1 cellular context compared by ENCODE assay signal in the genomic region with DNA sequence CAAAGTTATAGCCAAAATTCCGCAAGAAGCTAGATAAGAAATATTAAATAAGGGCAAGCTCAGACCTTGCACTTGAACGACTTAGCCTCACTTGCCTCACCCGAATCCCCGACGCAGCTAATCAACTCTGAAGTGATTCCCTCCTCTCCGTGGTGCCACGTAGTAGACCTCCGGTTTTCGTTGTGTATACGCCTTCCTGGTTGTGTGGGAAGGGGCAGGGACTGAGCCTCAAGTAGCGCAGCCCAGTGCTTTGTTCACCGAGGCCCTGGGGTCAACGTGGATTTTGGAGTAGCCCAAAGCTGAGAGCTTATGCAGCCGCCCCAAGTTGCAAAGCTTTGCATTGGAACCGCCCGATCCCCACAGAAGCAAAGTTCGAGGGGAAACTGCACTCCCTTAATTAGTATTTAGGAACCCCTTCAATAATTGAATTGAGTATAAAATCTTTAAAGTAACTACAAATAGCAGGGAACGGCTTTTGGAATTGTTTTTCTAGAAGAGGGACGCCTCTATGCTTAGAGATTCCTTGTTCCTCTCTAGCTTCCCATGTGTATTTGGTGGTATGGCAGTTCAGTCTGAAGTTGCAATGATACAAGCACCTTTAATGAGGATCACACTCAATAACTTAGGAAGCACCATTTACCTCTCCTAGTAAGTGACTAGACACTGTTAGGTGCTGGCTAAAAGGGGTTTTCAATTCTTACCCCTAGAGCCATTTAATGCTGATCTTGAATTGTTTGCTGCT.
TF ChIP-seq lines count a peak whose summit lies in the region.

No MANE protein-coding gene starts in this region.

TF ChIP-seq in HepG2, 621 proteins besides CTCF, POLR2A, EP300 and RAD21 (continued from another document):
- TF ChIP-seq, protein P1, sequence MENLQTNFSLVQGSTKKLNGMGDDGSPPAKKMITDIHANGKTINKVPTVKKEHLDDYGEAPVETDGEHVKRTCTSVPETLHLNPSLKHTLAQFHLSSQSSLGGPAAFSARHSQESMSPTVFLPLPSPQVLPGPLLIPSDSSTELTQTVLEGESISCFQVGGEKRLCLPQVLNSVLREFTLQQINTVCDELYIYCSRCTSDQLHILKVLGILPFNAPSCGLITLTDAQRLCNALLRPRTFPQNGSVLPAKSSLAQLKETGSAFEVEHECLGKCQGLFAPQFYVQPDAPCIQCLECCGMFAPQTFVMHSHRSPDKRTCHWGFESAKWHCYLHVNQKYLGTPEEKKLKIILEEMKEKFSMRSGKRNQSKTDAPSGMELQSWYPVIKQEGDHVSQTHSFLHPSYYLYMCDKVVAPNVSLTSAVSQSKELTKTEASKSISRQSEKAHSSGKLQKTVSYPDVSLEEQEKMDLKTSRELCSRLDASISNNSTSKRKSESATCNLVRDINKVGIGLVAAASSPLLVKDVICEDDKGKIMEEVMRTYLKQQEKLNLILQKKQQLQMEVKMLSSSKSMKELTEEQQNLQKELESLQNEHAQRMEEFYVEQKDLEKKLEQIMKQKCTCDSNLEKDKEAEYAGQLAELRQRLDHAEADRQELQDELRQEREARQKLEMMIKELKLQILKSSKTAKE (CRISPR knock-in tag; IDR thresholded peaks at IDR 0.05; ENCODE audit: borderline replicate concordance), result no peak
- TF ChIP-seq MZF1 (CRISPR knock-in tag; IDR thresholded peaks at IDR 0.05; ENCODE audit: borderline replicate concordance) (no peak), ATF7-NPFF (CRISPR knock-in tag; IDR thresholded peaks at IDR 0.05; ENCODE audit: low read depth) (no peak), HNRNPLL (IDR thresholded peaks at IDR 0.05; ENCODE audit: low read depth, low read length, poor library complexity, severe bottlenecking) (no peak), TCF12 (IDR thresholded peaks at IDR 0.05) (no peak), TCF12 (CRISPR knock-in tag; IDR thresholded peaks at IDR 0.05) (no peak), NFYB (CRISPR knock-in tag; IDR thresholded peaks at IDR 0.05) (no peak), HMG20A (CRISPR knock-in tag; IDR thresholded peaks at IDR 0.05; ENCODE audit: borderline replicate concordance) (no peak), ZNF772 (CRISPR knock-in tag; IDR thresholded peaks at IDR 0.05) (no peak)
- TF ChIP-seq, protein P2, sequence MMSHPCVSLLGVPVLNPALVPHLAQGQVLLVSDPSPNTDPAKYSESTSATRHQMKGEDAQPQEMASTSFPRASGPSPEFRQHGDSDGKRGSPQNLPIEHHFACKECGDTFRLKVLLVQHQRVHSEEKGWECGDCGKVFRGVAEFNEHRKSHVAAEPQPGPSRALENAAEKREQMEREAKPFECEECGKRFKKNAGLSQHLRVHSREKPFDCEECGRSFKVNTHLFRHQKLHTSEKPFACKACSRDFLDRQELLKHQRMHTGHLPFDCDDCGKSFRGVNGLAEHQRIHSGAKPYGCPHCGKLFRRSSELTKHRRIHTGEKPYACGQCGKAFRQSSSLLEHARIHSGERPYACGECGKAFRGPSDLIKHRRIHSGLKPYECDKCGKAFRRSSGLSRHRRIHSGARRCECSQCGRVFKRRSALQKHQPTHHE (CRISPR knock-in tag; IDR thresholded peaks at IDR 0.05; ENCODE audit: borderline replicate concordance), result no peak
- TF ChIP-seq, protein P3, sequence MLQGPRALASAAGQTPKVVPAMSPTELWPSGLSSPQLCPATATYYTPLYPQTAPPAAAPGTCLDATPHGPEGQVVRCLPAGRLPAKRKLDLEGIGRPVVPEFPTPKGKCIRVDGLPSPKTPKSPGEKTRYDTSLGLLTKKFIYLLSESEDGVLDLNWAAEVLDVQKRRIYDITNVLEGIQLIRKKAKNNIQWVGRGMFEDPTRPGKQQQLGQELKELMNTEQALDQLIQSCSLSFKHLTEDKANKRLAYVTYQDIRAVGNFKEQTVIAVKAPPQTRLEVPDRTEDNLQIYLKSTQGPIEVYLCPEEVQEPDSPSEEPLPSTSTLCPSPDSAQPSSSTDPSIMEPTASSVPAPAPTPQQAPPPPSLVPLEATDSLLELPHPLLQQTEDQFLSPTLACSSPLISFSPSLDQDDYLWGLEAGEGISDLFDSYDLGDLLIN (CRISPR knock-in tag; IDR thresholded peaks at IDR 0.05; ENCODE audit: borderline replicate concordance), result no peak
- TF ChIP-seq, protein P4, sequence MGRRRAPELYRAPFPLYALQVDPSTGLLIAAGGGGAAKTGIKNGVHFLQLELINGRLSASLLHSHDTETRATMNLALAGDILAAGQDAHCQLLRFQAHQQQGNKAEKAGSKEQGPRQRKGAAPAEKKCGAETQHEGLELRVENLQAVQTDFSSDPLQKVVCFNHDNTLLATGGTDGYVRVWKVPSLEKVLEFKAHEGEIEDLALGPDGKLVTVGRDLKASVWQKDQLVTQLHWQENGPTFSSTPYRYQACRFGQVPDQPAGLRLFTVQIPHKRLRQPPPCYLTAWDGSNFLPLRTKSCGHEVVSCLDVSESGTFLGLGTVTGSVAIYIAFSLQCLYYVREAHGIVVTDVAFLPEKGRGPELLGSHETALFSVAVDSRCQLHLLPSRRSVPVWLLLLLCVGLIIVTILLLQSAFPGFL (CRISPR knock-in tag; IDR thresholded peaks at IDR 0.05), result no peak
- TF ChIP-seq, protein P5, sequence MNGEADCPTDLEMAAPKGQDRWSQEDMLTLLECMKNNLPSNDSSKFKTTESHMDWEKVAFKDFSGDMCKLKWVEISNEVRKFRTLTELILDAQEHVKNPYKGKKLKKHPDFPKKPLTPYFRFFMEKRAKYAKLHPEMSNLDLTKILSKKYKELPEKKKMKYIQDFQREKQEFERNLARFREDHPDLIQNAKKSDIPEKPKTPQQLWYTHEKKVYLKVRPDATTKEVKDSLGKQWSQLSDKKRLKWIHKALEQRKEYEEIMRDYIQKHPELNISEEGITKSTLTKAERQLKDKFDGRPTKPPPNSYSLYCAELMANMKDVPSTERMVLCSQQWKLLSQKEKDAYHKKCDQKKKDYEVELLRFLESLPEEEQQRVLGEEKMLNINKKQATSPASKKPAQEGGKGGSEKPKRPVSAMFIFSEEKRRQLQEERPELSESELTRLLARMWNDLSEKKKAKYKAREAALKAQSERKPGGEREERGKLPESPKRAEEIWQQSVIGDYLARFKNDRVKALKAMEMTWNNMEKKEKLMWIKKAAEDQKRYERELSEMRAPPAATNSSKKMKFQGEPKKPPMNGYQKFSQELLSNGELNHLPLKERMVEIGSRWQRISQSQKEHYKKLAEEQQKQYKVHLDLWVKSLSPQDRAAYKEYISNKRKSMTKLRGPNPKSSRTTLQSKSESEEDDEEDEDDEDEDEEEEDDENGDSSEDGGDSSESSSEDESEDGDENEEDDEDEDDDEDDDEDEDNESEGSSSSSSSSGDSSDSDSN (CRISPR knock-in tag; IDR thresholded peaks at IDR 0.05), result no peak
